13 cellular contexts compared by ENCODE assay signal in genomic region chr3:13010770-13011169, GRCh38.
DNase-seq lines count a peak whose midpoint lies in the region; ATAC-seq and TF ChIP-seq lines count a peak whose summit lies in the region.
"Had no signal": no experiment of that assay in that cellular context is flagged by ENCODE, and none has a peak within 500 bp of the region (broad histone marks: within the 10 kb centered on the region; RNA-seq: fewer than 3 reads in every experiment).

No MANE protein-coding gene starts in this region.

- H3K27ac Mint-ChIP-seq in activated naive CD4-positive, alpha-beta T cell treated with anti-CD3 and anti-CD28 coated beads, Interleukin-2, amount 10 ng/mL, durations not matched to agents 7 days and 5 days = peak overlapping the region; percentile 96
- H3K27ac Mint-ChIP-seq in T-helper 17 cell (peak overlapping the region; percentile 100), endothelial cell (ENCODE audit: unreplicated experiment) (peak overlapping the region; percentile 76)
- H3K27ac Mint-ChIP-seq: mesothelial cell of epicardium had no signal

- H2AFZ ChIP-seq in GM23248 = no peak overlapping the region

- H3K27me3 Mint-ChIP-seq in activated naive CD4-positive, alpha-beta T cell treated with anti-CD3 and anti-CD28 coated beads, Interleukin-2, amount 10 ng/mL, durations not matched to agents 7 days and 5 days = no peaks in the 10 kb centered on the region
- H3K27me3 Mint-ChIP-seq in T-helper 17 cell = no peaks in the 10 kb centered on the region
- peaks cover 13% of the 10 kb centered on the region for H3K27me3 Mint-ChIP-seq in endothelial cell (ENCODE audit: unreplicated experiment)

- H3K4me3 ChIP-seq in thymus (ENCODE audit: low read length) (no peak overlapping the region), GM23248 (no peak overlapping the region), dorsolateral prefrontal cortex (no peak overlapping the region)
- H3K4me3 ChIP-seq: prostate gland had no signal

- peak overlapping the region; percentile 25 for H3K4me3 Mint-ChIP-seq in activated naive CD4-positive, alpha-beta T cell treated with anti-CD3 and anti-CD28 coated beads, Interleukin-2, amount 10 ng/mL, durations not matched to agents 7 days and 5 days
- peak overlapping the region; percentile 82 for H3K4me3 Mint-ChIP-seq in T-helper 17 cell
- H3K4me3 Mint-ChIP-seq in endothelial cell (ENCODE audit: unreplicated experiment) = no peak overlapping the region
- H3K4me3 Mint-ChIP-seq: mesothelial cell of epicardium had no signal

- H3K27me3 ChIP-seq in thymus (ENCODE audit: control insufficient read depth, insufficient read depth) = no peaks in the 10 kb centered on the region
- peaks cover 10% of the 10 kb centered on the region for H3K27me3 ChIP-seq in GM23248 (replicated peaks; ENCODE audit: insufficient read depth)
- H3K27me3 ChIP-seq in dorsolateral prefrontal cortex = no peaks in the 10 kb centered on the region

- TF ChIP-seq CTCF in endothelial cell (IDR thresholded peaks at IDR 0.05; ENCODE audit: unreplicated experiment) = no peak
- TF ChIP-seq CTCF in dorsolateral prefrontal cortex (IDR thresholded peaks at IDR 0.05 in 54 of 56, conservative IDR thresholded peaks at IDR 0.05 in 2 of 56; ENCODE audit: low read depth in 1 of 56, partially characterized antibody in 56 of 56) = no peak

- H3K36me3 Mint-ChIP-seq in activated naive CD4-positive, alpha-beta T cell treated with anti-CD3 and anti-CD28 coated beads, Interleukin-2, amount 10 ng/mL, durations not matched to agents 7 days and 5 days = peaks cover 56% of the 10 kb centered on the region
- peaks cover 8% of the 10 kb centered on the region for H3K36me3 Mint-ChIP-seq in T-helper 17 cell (ENCODE audit: low read depth)
- peaks cover 6% of the 10 kb centered on the region for H3K36me3 Mint-ChIP-seq in endothelial cell (ENCODE audit: low read depth, unreplicated experiment)
- H3K36me3 Mint-ChIP-seq: mesothelial cell of epicardium had no signal

- no peaks in the 10 kb centered on the region for H3K9me3 Mint-ChIP-seq in activated naive CD4-positive, alpha-beta T cell treated with anti-CD3 and anti-CD28 coated beads, Interleukin-2, amount 10 ng/mL, durations not matched to agents 7 days and 5 days
- no peaks in the 10 kb centered on the region for H3K9me3 Mint-ChIP-seq in endothelial cell (ENCODE audit: unreplicated experiment)
- H3K9me3 Mint-ChIP-seq: mesothelial cell of epicardium had no signal

- H3K9me3 ChIP-seq in T-helper 17 cell (ENCODE audit: control insufficient read depth, low read length, poor library complexity, severe bottlenecking) (no peaks in the 10 kb centered on the region), thymus (ENCODE audit: control insufficient read depth) (no peaks in the 10 kb centered on the region), GM23248 (ENCODE audit: low read depth) (no peaks in the 10 kb centered on the region)
- H3K9me3 ChIP-seq: prostate gland had no signal

- peaks cover 78% of the 10 kb centered on the region for H3K4me1 Mint-ChIP-seq in activated naive CD4-positive, alpha-beta T cell treated with anti-CD3 and anti-CD28 coated beads, Interleukin-2, amount 10 ng/mL, durations not matched to agents 7 days and 5 days
- H3K4me1 Mint-ChIP-seq in T-helper 17 cell = peaks cover 66% of the 10 kb centered on the region
- H3K4me1 Mint-ChIP-seq in endothelial cell (ENCODE audit: unreplicated experiment) = peaks cover 20% of the 10 kb centered on the region

- CTCF ChIA-PET in activated naive CD4-positive, alpha-beta T cell treated with anti-CD3 and anti-CD28 coated beads, Interleukin-2, amount 10 ng/mL, durations not matched to agents 7 days and 5 days (lab: Charles Lee) = interaction anchor here (1.1 to 2.2 kb wide), 5 partner anchors 11 to 26 kb away, joined by 3 to 15 read pairs (median 8); no protein-coding TSS in a partner anchor

- no peak overlapping the region for H3K9ac ChIP-seq in GM23248

- H3K27ac ChIP-seq in thymus (ENCODE audit: low read depth) (peak overlapping the region; percentile 92), GM23248 (no peak overlapping the region), dorsolateral prefrontal cortex (peak overlapping the region in 8 of 59 donors; percentile 6 to 78 (median 46))
- H3K27ac ChIP-seq: prostate gland had no signal

- H3K36me3 ChIP-seq in thymus (ENCODE audit: control insufficient read depth, insufficient read depth) = peaks cover 6% of the 10 kb centered on the region
- H3K36me3 ChIP-seq in GM23248 (ENCODE audit: low read depth) = no peaks in the 10 kb centered on the region
- H3K36me3 ChIP-seq: prostate gland had no signal

- ATAC-seq in T-helper 17 cell = no peak

- in situ Hi-C loops in GM23248 (cut with MboI) = no loop called here

- H3K4me1 ChIP-seq in thymus (ENCODE audit: control insufficient read depth, insufficient read depth, low read length) (peaks cover 31% of the 10 kb centered on the region), GM23248 (ENCODE audit: insufficient read depth) (no peaks in the 10 kb centered on the region)
- H3K4me1 ChIP-seq: prostate gland had no signal

- no peaks in the 10 kb centered on the region for H3K9me2 ChIP-seq in GM23248 (ENCODE audit: insufficient read depth)

- no peak overlapping the region for H3K4me2 ChIP-seq in GM23248 (ENCODE audit: unreplicated experiment)

- no peaks in the 10 kb centered on the region for H4K20me1 ChIP-seq in GM23248 (ENCODE audit: insufficient read depth)

- H3F3A ChIP-seq in GM23248 (ENCODE audit: insufficient read depth) = no peaks in the 10 kb centered on the region

- intact Hi-C loops in dorsolateral prefrontal cortex (cut with DNase I) = no loop called here

- no peaks in the 10 kb centered on the region for H3K79me2 ChIP-seq in GM23248 (ENCODE audit: insufficient read depth)

- 73% methylated on average over 1 of the region's 1 CpG for WGBS in thymus
- 47 to 63% methylated on average over 1 of the region's 1 CpG for WGBS in GM23248 (ENCODE audit: low coverage in 1 of 2, low lambda C conversion rate in 2 of 2, missing lambda C conversion rate in 2 of 2), 2 experiments

- no peak for DNase-seq in activated naive CD4-positive, alpha-beta T cell treated with anti-CD3 and anti-CD28 coated beads, Interleukin-2, amount 10 ng/mL, durations not matched to agents 7 days and 5 days
- no peak for DNase-seq in activated naive CD4-positive, alpha-beta T cell treated with Interleukin-2 at 50 U/mL for 16 hours
- DNase-seq in T-helper 17 cell = no peak
- no peak for DNase-seq in endothelial cell (ENCODE audit: low spot score)
- DNase-seq in central memory CD4-positive, alpha-beta T cell = no peak
- DNase-seq in GM23248 = no peak
- DNase-seq in dorsolateral prefrontal cortex = no peak
- DNase-seq: amniotic stem cell, DMS79, IMR-90 had no signal
